8 cellular contexts compared by ENCODE assay signal in genomic region chr4:56129431-56129861, GRCh38.
DNase-seq lines count a peak whose midpoint lies in the region; ATAC-seq, FAIRE-seq and TF ChIP-seq lines count a peak whose summit lies in the region.

No MANE protein-coding gene starts in this region.

- H3K27ac ChIP-seq in OCI-LY1 (ENCODE audit: low read depth, low read length, poor library complexity, severe bottlenecking) (no peak overlapping the region), tibial nerve (no peak overlapping the region)

- H3K4me3 ChIP-seq in OCI-LY1 (ENCODE audit: low read depth, low read length, poor library complexity, severe bottlenecking) (no peak overlapping the region), fibroblast of the aortic adventitia (ENCODE audit: low read depth, low read length) (no peak overlapping the region), tibial nerve (no peak overlapping the region)

- in situ Hi-C loops in ACHN (cut with HindIII; ENCODE audit: low pct_ligation_motif_present, low pct_unique_long_range_greater_than_20kb, low sequenced_read_pairs) = no loop called here

- H3K79me2 ChIP-seq in OCI-LY1 (ENCODE audit: insufficient read depth, low read length) = no peaks in the 10 kb centered on the region

- H3K36me3 ChIP-seq in OCI-LY1 (ENCODE audit: insufficient read depth, low read length) (no peaks in the 10 kb centered on the region), tibial nerve (no peaks in the 10 kb centered on the region)

- TF ChIP-seq POLR2A in tibial nerve (IDR thresholded peaks at IDR 0.05) = no peak

- H4K20me1 ChIP-seq in OCI-LY1 (ENCODE audit: insufficient read depth, low read length) = no peaks in the 10 kb centered on the region

- no peaks in the 10 kb centered on the region for H3F3A ChIP-seq in OCI-LY1 (ENCODE audit: insufficient read depth, low read length)

- TF ChIP-seq EP300 in tibial nerve (IDR thresholded peaks at IDR 0.05) = no peak

- no peaks in the 10 kb centered on the region for H3K9me2 ChIP-seq in OCI-LY1 (ENCODE audit: low read depth, low read length)

- peak; percentile 65 for FAIRE-seq in urothelium cell line (lab: Jason Lieb, UNC)

- H3K27me3 ChIP-seq in OCI-LY1 (ENCODE audit: insufficient read depth, low read length) = no peaks in the 10 kb centered on the region
- H3K27me3 ChIP-seq in tibial nerve = no peaks in the 10 kb centered on the region

- no peak overlapping the region for H3K9ac ChIP-seq in OCI-LY1 (ENCODE audit: low read length)

- DNase-seq in ACHN = peak; percentile 10
- DNase-seq in GM19240 (ENCODE audit: insufficient read length, low spot score) = peak; percentile 1
- no peak for DNase-seq in fibroblast of the aortic adventitia (ENCODE audit: low read depth)
- peak; percentile 21 for DNase-seq in urothelium cell line (ENCODE audit: low spot score)
- no peak for DNase-seq in GOT3 (lab: John Stamatoyannopoulos, UW)
- no peak for DNase-seq in tibial nerve (ENCODE audit: low spot score in 2 of 2)

- H2AFZ ChIP-seq in OCI-LY1 (ENCODE audit: low read length) = no peak overlapping the region

- H3K4me2 ChIP-seq in OCI-LY1 (ENCODE audit: low read length) = no peak overlapping the region

- peak; percentile 64; the same call in 1 of the 2 replicates for TF ChIP-seq CTCF in OCI-LY1 (IDR thresholded peaks at IDR 0.05; ENCODE audit: low read length)
- peak; percentile 9 for TF ChIP-seq CTCF in fibroblast of the aortic adventitia (IDR thresholded peaks at IDR 0.05; ENCODE audit: insufficient read depth, low read length)
- peak in 1 of 5 experiments; percentile 18 for TF ChIP-seq CTCF in tibial nerve (IDR thresholded peaks at IDR 0.05)

- 75 to 77% methylated on average over 7 of the region's 7 CpGs for WGBS in tibial nerve, 2 donors

- H3K4me1 ChIP-seq in OCI-LY1 (ENCODE audit: insufficient read depth, low read length, severe bottlenecking) (no peaks in the 10 kb centered on the region), tibial nerve (no peaks in the 10 kb centered on the region)

- H3K9me3 ChIP-seq in OCI-LY1 (ENCODE audit: low read length) (no peaks in the 10 kb centered on the region), tibial nerve (no peaks in the 10 kb centered on the region)

- no peak for ATAC-seq in GM21737 (IDR thresholded peaks at IDR 0.05; ENCODE audit: unreplicated experiment)

Comparison
In these comparisons a context has a peak if more than half of its experiments do, and no peak if none do; other contexts are left out.
1. DNase-seq: peak in ACHN (single experiment), GM19240 (single experiment) and urothelium cell line (single experiment); none in fibroblast of the aortic adventitia (single experiment), GOT3 (single experiment) and tibial nerve (0 of 2).